7 cellular contexts compared by ENCODE assay signal in genomic region chr1:240947438-240948224, GRCh38.
"Had no signal": no experiment of that assay in that cellular context is flagged by ENCODE, and none has a peak within 500 bp of the region (broad histone marks: within the 10 kb centered on the region; RNA-seq: fewer than 3 reads in every experiment).

No MANE protein-coding gene starts in this region.

- ATAC-seq: esophagus mucosa, T-helper 17 cell had no signal

- DNase-seq: activated naive CD4-positive, alpha-beta T cell treated with anti-CD3 and anti-CD28 coated beads, Interleukin-2, amount 50 U/mL, for 16 hours; activated T-cell treated with anti-CD3 and anti-CD28 coated beads, Interleukin-2, amount 50 U/mL, for 24 hours; stimulated activated CD4-positive, alpha-beta T cell treated with anti-CD3 and anti-CD28 coated beads, Interleukin-4, amount 100 ng/mL, for 1 hour; stimulated activated naive CD4-positive, alpha-beta T cell; T-helper 17 cell; uterus had no signal
